8 cellular contexts compared by ENCODE assay signal in the genomic region with DNA sequence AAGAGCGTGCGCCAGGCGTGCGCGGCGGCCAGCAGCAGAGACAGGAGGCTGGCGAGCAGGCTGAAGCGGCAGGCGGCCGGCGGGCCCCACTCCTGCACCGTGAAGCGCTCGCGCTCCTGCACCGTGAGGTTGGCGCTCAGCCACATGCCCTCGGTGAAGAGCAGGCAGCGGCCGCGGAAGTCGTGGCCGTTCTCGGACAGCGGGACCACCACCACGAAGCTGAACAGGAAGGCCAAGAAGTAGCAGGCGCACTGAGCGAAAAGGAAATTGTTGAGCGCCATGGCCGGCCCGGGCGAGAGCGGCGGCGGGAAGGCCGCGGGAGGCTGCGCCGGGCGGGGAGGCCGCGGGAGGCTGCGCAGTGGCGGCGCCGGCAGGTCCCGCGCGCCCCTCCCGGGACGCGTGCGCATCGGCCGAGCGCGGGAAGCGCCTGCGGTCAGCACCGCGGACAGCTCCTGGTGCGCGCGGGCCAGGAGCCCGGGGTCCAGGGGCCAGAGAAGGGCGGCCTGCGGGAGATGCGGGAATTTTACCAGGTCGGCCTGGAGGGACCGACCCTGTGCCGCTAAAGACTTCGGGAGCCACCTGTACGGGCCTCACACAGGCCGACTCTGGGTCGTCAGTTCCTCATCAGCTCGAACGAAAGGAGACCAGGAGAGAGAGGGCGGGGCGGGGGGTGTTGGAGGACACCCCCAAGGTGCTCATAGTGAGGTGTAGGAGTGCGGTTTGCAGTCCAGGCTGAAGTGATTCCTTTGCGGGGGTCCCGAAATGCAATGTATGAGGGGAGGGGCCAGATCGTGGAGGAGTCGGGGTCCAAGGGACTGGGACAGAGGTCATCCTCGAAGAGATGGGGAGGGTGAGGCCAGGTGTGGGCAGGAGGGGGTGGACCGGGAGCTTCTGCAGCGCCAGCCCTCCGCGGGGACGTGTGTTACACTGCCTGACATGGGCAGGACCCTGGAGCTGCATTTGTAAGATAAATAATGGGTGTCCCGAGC. TPM values are rescaled to one million over a fixed set of nuclear protein-coding genes. Genes with fewer than 3 reads are reported as not detected.
A peak's percentile ranks its signal among the peaks of the same experiment; 100 is the strongest.
DNase-seq lines count a peak whose midpoint lies in the region; ATAC-seq, FAIRE-seq and TF ChIP-seq lines count a peak whose summit lies in the region.

A gene (minus strand): TSS at position 312 of the 989 bp plus-strand sequence. CDS start 31 bp downstream, at position 281.

- H3K4me1 ChIP-seq in A673 (ENCODE audit: insufficient read depth, low read length, poor library complexity, severe bottlenecking): no peaks in the 10 kb centered on the region
- no peaks in the 10 kb centered on the region for H3K4me1 ChIP-seq in HUES64 (ENCODE audit: insufficient read depth, low read length)
- H3K4me1 ChIP-seq in HepG2 (ENCODE audit: insufficient read depth, low read length): no peaks in the 10 kb centered on the region
- H3K4me1 ChIP-seq in prostate gland (replicated peaks): no peaks in the 10 kb centered on the region

- peaks cover 88% of the 10 kb centered on the region for H3K27me3 Mint-ChIP-seq in central memory CD8-positive, alpha-beta T cell

- CTCF ChIA-PET in A673 (lab: Charles Lee): no interaction called here
- CTCF ChIA-PET in HepG2 (lab: Yijun Ruan, JAX; ENCODE audit: low intra/inter-chr PET ratio, low total read pairs): no interaction called here

- H3K27ac ChIP-seq in A673 (ENCODE audit: low read depth, low read length, poor library complexity, severe bottlenecking) (no peak within 1 kb of the TSS), HUES64 (ENCODE audit: low read depth, low read length) (no peak within 1 kb of the TSS), HepG2 (ENCODE audit: extremely low read length, insufficient read depth, low read length) (no peak within 1 kb of the TSS), prostate gland (no peak within 1 kb of the TSS)

- H3K36me3 ChIP-seq in A673 (ENCODE audit: insufficient read depth, low read length, poor library complexity, severe bottlenecking) (no peaks in the 10 kb centered on the region), HUES64 (ENCODE audit: insufficient read depth, low read length) (no peaks in the 10 kb centered on the region), HepG2 (replicated peaks in 1 of 2; ENCODE audit: control insufficient read depth in 1 of 2, insufficient read depth in 2 of 2, low read length in 2 of 2) (no peaks in the 10 kb centered on the region), prostate gland (no peaks in the 10 kb centered on the region)

- WGBS in HUES64: 9% methylated on average over 91 of the region's 91 CpGs
- WGBS in HepG2 (ENCODE audit: low lambda C conversion rate): 33% methylated on average over 32 of the region's 91 CpGs
- WGBS in prostate gland: 8% methylated on average over 81 of the region's 91 CpGs

- POLR2A ChIA-PET in A673 (lab: Charles Lee; ENCODE audit: low non-redundant PET): interaction anchor here (0.6 kb wide), 1 partner anchor 39 kb away, joined by 3 read pairs; no protein-coding TSS in a partner anchor
- POLR2A ChIA-PET in HepG2 (lab: Yijun Ruan, JAX): no interaction called here

- H3K9me3 Mint-ChIP-seq in central memory CD8-positive, alpha-beta T cell: no peaks in the 10 kb centered on the region

- no peak for TF ChIP-seq CTCF in A673 (conservative IDR thresholded peaks at IDR 0.05; ENCODE audit: low read depth, low read length)
- TF ChIP-seq CTCF in HepG2 (CRISPR knock-in tag; IDR thresholded peaks at IDR 0.05): no peak
- no peak for TF ChIP-seq CTCF in prostate gland (IDR thresholded peaks at IDR 0.05)

- in situ Hi-C loops in HepG2 (cut with HindIII; ENCODE audit: extremely low pct_ligation_motif_present, low pct_unique_long_range_greater_than_20kb): no loop called here

- H3K9ac ChIP-seq in HUES64 (ENCODE audit: low read depth, low read length) (no peak within 1 kb of the TSS), HepG2 (ENCODE audit: insufficient read depth, low read depth, low read length) (no peak within 1 kb of the TSS)

- H3K27ac Mint-ChIP-seq in central memory CD8-positive, alpha-beta T cell (ENCODE audit: low read depth): peak within 1 kb of the TSS; percentile 62

- H3K27me3 ChIP-seq in A673 (replicated peaks; ENCODE audit: insufficient read depth, low read depth, low read length, poor library complexity) (peaks cover 65% of the 10 kb centered on the region), HUES64 (ENCODE audit: insufficient read depth, low read length) (peaks cover 44% of the 10 kb centered on the region), HepG2 (ENCODE audit: control insufficient read depth in 1 of 2, insufficient read depth in 2 of 2, low read length in 2 of 2) (peaks cover 3 to 29% of the 10 kb centered on the region in 2 experiments; a peak in 3 of 5 replicates), prostate gland (replicated peaks; ENCODE audit: insufficient read depth) (peaks cover 13% of the 10 kb centered on the region)

- no peaks in the 10 kb centered on the region for H3K79me2 ChIP-seq in HepG2 (ENCODE audit: insufficient read depth, low read length)

- TF ChIP-seq RAD21 in HepG2 (CRISPR knock-in tag; IDR thresholded peaks at IDR 0.05): 0 out of 2 replicates have a peak, but pooled peaks have one; percentile 20

- peaks cover 1% of the 10 kb centered on the region for H3K36me3 Mint-ChIP-seq in central memory CD8-positive, alpha-beta T cell (ENCODE audit: insufficient read depth)

- H3K4me1 Mint-ChIP-seq in central memory CD8-positive, alpha-beta T cell: peaks cover 5% of the 10 kb centered on the region

- no peak for FAIRE-seq in HepG2 (lab: Jason Lieb, UNC)

- H2AFZ ChIP-seq in HepG2 (ENCODE audit: low read length): no peak within 1 kb of the TSS

- peak; percentile 47 for DNase-seq in A673 (ENCODE audit: low spot score)
- no peak for DNase-seq in central memory CD8-positive, alpha-beta T cell (ENCODE audit: low spot score in 2 of 2)
- DNase-seq in HepG2 (ENCODE audit: low spot score): peak; percentile 7
- no peak for DNase-seq in prostate gland (ENCODE audit: low spot score)
- DNase-seq in Ammon's horn (ENCODE audit: low spot score): no peak

- TF ChIP-seq EP300 in HepG2 (IDR thresholded peaks at IDR 0.05; ENCODE audit: low read depth in 2 of 2, low read length in 2 of 2) (no peak), HepG2 (CRISPR knock-in tag; IDR thresholded peaks at IDR 0.05; ENCODE audit: borderline replicate concordance) (no peak)

- no peak for ATAC-seq in central memory CD8-positive, alpha-beta T cell (replicated peaks; ENCODE audit: extremely low read depth, poor library complexity, severe bottlenecking)
- peak; percentile 82 for ATAC-seq in HepG2
- no peak for ATAC-seq in GM21390 (IDR thresholded peaks at IDR 0.05; ENCODE audit: unreplicated experiment)
- ATAC-seq in HG03457 (IDR thresholded peaks at IDR 0.05; ENCODE audit: unreplicated experiment): no peak

- H3K4me3 Mint-ChIP-seq in central memory CD8-positive, alpha-beta T cell: no peak within 1 kb of the TSS

- H4K20me1 ChIP-seq in HepG2 (ENCODE audit: insufficient read depth, low read length): no peaks in the 10 kb centered on the region

- no peak within 1 kb of the TSS for H3K4me3 ChIP-seq in A673 (ENCODE audit: low read depth, low read length, poor library complexity, severe bottlenecking)
- H3K4me3 ChIP-seq in HUES64 (ENCODE audit: low read length): peak within 1 kb of the TSS; percentile 47
- no peak within 1 kb of the TSS; a peak in 1 of 6 replicates for H3K4me3 ChIP-seq in HepG2 (replicated peaks in 1 of 3; ENCODE audit: insufficient read depth in 1 of 3, low read depth in 2 of 3, low read length in 3 of 3)
- peak within 1 kb of the TSS in 1 of 2 donors; percentile 21 for H3K4me3 ChIP-seq in prostate gland

- no peaks in the 10 kb centered on the region for H3K9me3 ChIP-seq in A673 (ENCODE audit: low read depth, low read length, poor library complexity, severe bottlenecking)
- no peaks in the 10 kb centered on the region for H3K9me3 ChIP-seq in HUES64 (ENCODE audit: insufficient read depth, low read depth, low read length)
- H3K9me3 ChIP-seq in HepG2 (ENCODE audit: low read length): no peaks in the 10 kb centered on the region
- no peaks in the 10 kb centered on the region for H3K9me3 ChIP-seq in prostate gland

- TF ChIP-seq POLR2A in HepG2 (IDR thresholded peaks at IDR 0.05; ENCODE audit: insufficient read depth in 1 of 2, low read depth in 2 of 2, low read length in 2 of 2) (no peak), prostate gland (IDR thresholded peaks at IDR 0.05) (no peak)

- BruUV-seq in A673 (replicated peaks; lab: Mats Ljungman, UMichigan) (no TSS peak), HepG2 (replicated peaks; lab: Mats Ljungman, UMichigan) (no TSS peak)

- no peak within 1 kb of the TSS for H3K4me2 ChIP-seq in HepG2 (ENCODE audit: low read depth, low read length)

- intact Hi-C loops in A673 (cut with micrococcal nuclease; ENCODE audit: unreplicated experiment): no loop called here
- intact Hi-C loops in HepG2 (cut with micrococcal nuclease; ENCODE audit: unreplicated experiment): no loop called here
- intact Hi-C loops in prostate gland (cut with DNase I): no loop called here

TF ChIP-seq in HepG2, 621 proteins besides CTCF, POLR2A, EP300 and RAD21 (continues in another document):
- no peak for TF ChIP-seq MYNN (CRISPR knock-in tag; IDR thresholded peaks at IDR 0.05; ENCODE audit: low read depth)
- TF ChIP-seq THAP11 (CRISPR knock-in tag; IDR thresholded peaks at IDR 0.05): no peak

RNA-seq across cellular contexts. Expression of the gene that starts here (rescaled TPM):
- 0.39 and 0.58 TPM in 2 replicates for total RNA-seq in A673 (2021)
- polyA plus RNA-seq in HUES64 (2013, experiment 1 of 2): 3.4 TPM
- 3.9 TPM for polyA plus RNA-seq in HUES64 (2013, experiment 2 of 2)
- total RNA-seq in HepG2 (2016; rRNA removed; fragmentation: Illumina TruSeq; extraction: Trizol): not detected in 2 replicates
- not detected in 2 replicates for total RNA-seq in HepG2 (2016; cell fraction: cytosol; rRNA removed; fragmentation: Illumina TruSeq; extraction: Trizol; ENCODE audit: low read depth)
- not detected in 2 replicates for total RNA-seq in HepG2 (2016; cell fraction: insoluble cytoplasmic fraction; rRNA removed; fragmentation: Illumina TruSeq; extraction: Trizol)
- total RNA-seq in HepG2 (2016; cell fraction: membrane; rRNA removed; fragmentation: Illumina TruSeq; extraction: Trizol): not detected in 2 replicates
- total RNA-seq in HepG2 (2016; cell fraction: nucleus; rRNA removed; fragmentation: Illumina TruSeq; extraction: Trizol): not detected in 2 replicates
- polyA plus RNA-seq in HepG2 (2011; rRNA removed): not detected in 2 replicates
- polyA plus RNA-seq in HepG2 (2011; cell fraction: cytosol; rRNA removed): not detected in 2 replicates
- polyA plus RNA-seq in HepG2 (2011; cell fraction: nucleus; rRNA removed): not detected in 2 replicates
- not detected in 2 replicates for polyA plus RNA-seq in HepG2 (2012)
- not detected in 2 replicates for polyA plus RNA-seq in HepG2 (2016; cell fraction: cytosol; fragmentation: Illumina TruSeq; extraction: Trizol; ENCODE audit: low read depth)
- polyA plus RNA-seq in HepG2 (2016; cell fraction: insoluble cytoplasmic fraction; fragmentation: Illumina TruSeq; extraction: Trizol; ENCODE audit: low read depth): not detected in 2 replicates
- polyA plus RNA-seq in HepG2 (2016; cell fraction: membrane; fragmentation: Illumina TruSeq; extraction: Trizol; ENCODE audit: low read depth): not detected in 2 replicates
- polyA plus RNA-seq in HepG2 (2016; cell fraction: nucleus; fragmentation: Illumina TruSeq; extraction: Trizol; ENCODE audit: insufficient read depth, low read depth): not detected in 2 replicates
- 0.28 TPM in 1 of 2 replicates, not detected in the other for polyA minus RNA-seq in HepG2 (2011; rRNA and poly(A)+ RNA removed; ENCODE audit: low replicate concordance)
- polyA minus RNA-seq in HepG2 (2011; cell fraction: cytosol; rRNA and poly(A)+ RNA removed): not detected in 2 replicates
- not detected in 2 replicates for polyA minus RNA-seq in HepG2 (2011; cell fraction: nucleus; rRNA and poly(A)+ RNA removed)
- 1 to 10 TPM; 1.4 to 6.0 TPM for total RNA-seq in prostate gland

Comparison
In these comparisons a context has a peak if more than half of its experiments do, and no peak if none do; other contexts are left out.
1. Peak in DNase-seq in A673; RNA of the gene not detected or under 1 TPM.
2. Peak in DNase-seq and ATAC-seq in HepG2; RNA of the gene not detected or under 1 TPM.